ENCODE assay signal across 11 cellular contexts in the genomic region with DNA sequence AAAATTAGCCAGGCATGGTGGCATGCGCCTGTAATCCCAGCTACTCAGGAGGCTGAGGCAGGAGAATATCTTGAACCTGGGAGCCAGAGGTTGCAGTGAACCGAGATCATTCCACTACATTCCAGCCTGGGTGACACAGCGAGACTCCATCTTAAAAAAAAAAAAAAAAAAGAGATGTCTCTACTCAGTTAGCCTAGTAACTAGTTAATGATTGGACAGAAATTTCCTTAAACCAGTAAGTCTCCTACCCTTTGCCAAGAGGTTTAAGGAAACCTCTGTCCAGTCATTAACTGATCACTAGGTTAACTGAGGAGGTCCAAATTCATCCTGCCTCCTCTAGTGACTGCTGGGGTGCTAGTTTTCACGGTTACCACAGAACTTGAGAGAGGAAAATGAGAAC.
"Had no signal": no experiment of that assay in that cellular context is flagged by ENCODE, and none has a peak within 500 bp of the region (broad histone marks: within the 10 kb centered on the region; RNA-seq: fewer than 3 reads in every experiment).

No MANE protein-coding gene starts in this region.

- H3K4me3 ChIP-seq: GM23248, HAP-1, K562 had no signal

- H3K4me1 ChIP-seq: HAP-1 had no signal

- H3K27ac ChIP-seq: GM23248, HL-60 had no signal

- H3K9me3 ChIP-seq: HAP-1 had no signal

- ATAC-seq: HCT116, K562 had no signal

- FAIRE-seq: HTR-8/SVneo, K562 had no signal

- DNase-seq: GM23248, GOT3, H7, HFFc6, IMR-90, KG1 had no signal

- H3K27ac Mint-ChIP-seq: HFFc6 had no signal

- H3K36me3 ChIP-seq: HAP-1 had no signal

- H3K9ac ChIP-seq: GM23248 had no signal

- H3K4me3 Mint-ChIP-seq: HFFc6 had no signal

- H2AFZ ChIP-seq: GM23248 had no signal
